1 cellular context compared by ENCODE assay signal in the genomic region with DNA sequence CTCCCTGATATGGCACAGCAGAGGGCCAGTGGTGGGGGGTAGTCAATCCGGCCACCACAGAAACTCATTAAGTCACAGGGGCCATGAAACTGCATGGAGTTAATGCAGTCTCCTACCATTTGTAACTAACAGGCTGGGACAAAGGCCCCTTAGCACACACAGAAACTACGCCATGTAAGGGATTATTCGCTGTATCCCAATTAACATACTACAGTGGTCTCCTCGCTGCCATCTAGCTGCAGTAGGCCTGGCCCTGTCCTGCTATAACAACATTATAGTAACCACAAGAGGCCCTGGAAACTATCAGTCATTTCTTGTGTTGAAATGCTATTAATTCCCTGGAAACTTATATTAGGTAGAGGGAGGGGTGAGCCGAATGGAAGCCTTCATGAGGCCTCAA.
TF ChIP-seq lines count a peak whose summit lies in the region.

No MANE protein-coding gene starts in this region.

TF ChIP-seq in SK-N-SH treated with all-trans-retinoic acid at 6 μM for 48 hours, 23 proteins besides CTCF, POLR2A, EP300 and RAD21:
- TF ChIP-seq ZC3H10 (CRISPR knock-in tag; IDR thresholded peaks at IDR 0.05) (no peak), ARNTL (CRISPR knock-in tag; IDR thresholded peaks at IDR 0.05; ENCODE audit: borderline replicate concordance, low read depth) (no peak), RARB (CRISPR knock-in tag; IDR thresholded peaks at IDR 0.05) (no peak), ZNF565 (CRISPR knock-in tag; conservative IDR thresholded peaks at IDR 0.05; ENCODE audit: low read depth) (no peak), ESRRG (CRISPR knock-in tag; IDR thresholded peaks at IDR 0.05) (no peak), ZNF70 (CRISPR knock-in tag; IDR thresholded peaks at IDR 0.05) (no peak), ISL1 (CRISPR knock-in tag; IDR thresholded peaks at IDR 0.05) (no peak), TCF4 (CRISPR knock-in tag; IDR thresholded peaks at IDR 0.05; ENCODE audit: borderline replicate concordance) (no peak), ZFP30 (CRISPR knock-in tag; IDR thresholded peaks at IDR 0.05) (no peak), CSDC2 (CRISPR knock-in tag; IDR thresholded peaks at IDR 0.05) (no peak), CREB5 (CRISPR knock-in tag; IDR thresholded peaks at IDR 0.05; ENCODE audit: low read depth) (no peak), GLIS3 (CRISPR knock-in tag; IDR thresholded peaks at IDR 0.05) (no peak)
